8 cellular contexts compared by ENCODE assay signal in genomic region chr3:161851941-161852566, GRCh38.
DNase-seq lines count a peak whose midpoint lies in the region; ATAC-seq, FAIRE-seq and TF ChIP-seq lines count a peak whose summit lies in the region.

No MANE protein-coding gene starts in this region.

- no peak for TF ChIP-seq POLR2A in HepG2 (IDR thresholded peaks at IDR 0.05; ENCODE audit: insufficient read depth in 1 of 2, low read depth in 2 of 2, low read length in 2 of 2)

- FAIRE-seq in HepG2 (lab: Jason Lieb, UNC) (peak; percentile 63), urothelium cell line (lab: Jason Lieb, UNC) (peak; percentile 50)

- TF ChIP-seq CTCF in mammary epithelial cell (conservative IDR thresholded peaks at IDR 0.05 in 1 of 2, IDR thresholded peaks at IDR 0.05 in 1 of 2; ENCODE audit: extremely low read depth in 1 of 2, insufficient read depth in 1 of 2, low read depth in 1 of 2, low read length in 2 of 2) (peak; percentile 84 to 92), HepG2 (CRISPR knock-in tag; IDR thresholded peaks at IDR 0.05) (peak; percentile 89)

- H3K9me3 ChIP-seq in NT2/D1 (ENCODE audit: insufficient read depth, low read length) = no peaks in the 10 kb centered on the region
- no peaks in the 10 kb centered on the region for H3K9me3 ChIP-seq in mammary epithelial cell (replicated peaks; ENCODE audit: insufficient read depth, low read length)
- no peaks in the 10 kb centered on the region for H3K9me3 ChIP-seq in HepG2 (ENCODE audit: low read length)

- TF ChIP-seq EP300 in HepG2 (IDR thresholded peaks at IDR 0.05; ENCODE audit: low read depth in 2 of 2, low read length in 2 of 2) (no peak), HepG2 (CRISPR knock-in tag; IDR thresholded peaks at IDR 0.05; ENCODE audit: borderline replicate concordance) (no peak)

- H3K27me3 ChIP-seq in NT2/D1 (ENCODE audit: insufficient read depth, insufficient read length) (no peaks in the 10 kb centered on the region), mammary epithelial cell (ENCODE audit: insufficient read depth, low read length) (no peaks in the 10 kb centered on the region), HepG2 (ENCODE audit: control insufficient read depth in 1 of 2, insufficient read depth in 2 of 2, low read length in 2 of 2) (no peaks in the 10 kb centered on the region)

- TF ChIP-seq RAD21 in HepG2 (CRISPR knock-in tag; IDR thresholded peaks at IDR 0.05) = peak; percentile 59

- ATAC-seq in GM19438 (IDR thresholded peaks at IDR 0.05; ENCODE audit: low read depth, unreplicated experiment) (peak; percentile 90), HG03342 (IDR thresholded peaks at IDR 0.05; ENCODE audit: unreplicated experiment) (peak; percentile 97), HepG2 (peak; percentile 85)

- intact Hi-C loops in mammary epithelial cell (cut with micrococcal nuclease) (loop anchor here (5.0 to 10.0 kb wide), 2 partner anchors 290 to 1203 kb away; no protein-coding TSS in a partner anchor), HepG2 (cut with micrococcal nuclease; ENCODE audit: unreplicated experiment) (loop anchor here (2.0 to 5.0 kb wide), 3 partner anchors 293 to 1770 kb away; no protein-coding TSS in a partner anchor)

- H3K4me3 ChIP-seq in NT2/D1 (ENCODE audit: insufficient read length, low read depth) (no peak overlapping the region), mammary epithelial cell (replicated peaks in 1 of 3; ENCODE audit: insufficient read depth in 1 of 3, low read depth in 2 of 3, low read length in 3 of 3) (no peak overlapping the region), HepG2 (replicated peaks in 1 of 3; ENCODE audit: insufficient read depth in 1 of 3, low read depth in 2 of 3, low read length in 3 of 3) (no peak overlapping the region)

- POLR2A ChIA-PET in HepG2 (lab: Yijun Ruan, JAX) = no interaction called here

- dilution Hi-C loops in mammary epithelial cell (cut with HindIII; ENCODE audit: low sequenced_read_pairs) = loop anchor here (5.0 kb wide), 1 partner anchor 55 kb away; no protein-coding TSS in a partner anchor

- no peak overlapping the region for H3K9ac ChIP-seq in NT2/D1 (ENCODE audit: insufficient read length, low read depth)
- no peak overlapping the region for H3K9ac ChIP-seq in mammary epithelial cell (ENCODE audit: insufficient read depth, low read length)
- H3K9ac ChIP-seq in HepG2 (ENCODE audit: insufficient read depth, low read depth, low read length) = no peak overlapping the region

- DNase-seq in NCI-H2171 treated with DMSO at 0.1 percent for 48 hours (lab: John Stamatoyannopoulos, UW) (peak; percentile 14), NCI-H2171 (lab: John Stamatoyannopoulos, UW) (no peak), NT2/D1 (ENCODE audit: low read depth, low spot score) (peak; percentile 40), mammary epithelial cell (peak; percentile 29), HepG2 (ENCODE audit: low spot score) (peak; percentile 36), urothelium cell line (ENCODE audit: low spot score) (peak; percentile 36)

- in situ Hi-C loops in mammary epithelial cell (cut with MboI; ENCODE audit: low sequenced_read_pairs in 2 of 2) (no loop called here), HepG2 (cut with HindIII; ENCODE audit: extremely low pct_ligation_motif_present, low pct_unique_long_range_greater_than_20kb) (loop anchor here (25.0 kb wide), 1 partner anchor 1185 kb away; no protein-coding TSS in a partner anchor)

- 10% methylated on average over 7 of the region's 8 CpGs for WGBS in mammary epithelial cell (ENCODE audit: low coverage, missing lambda C conversion rate)
- 19% methylated on average over 5 of the region's 8 CpGs for WGBS in HepG2 (ENCODE audit: low lambda C conversion rate)

- H3K79me2 ChIP-seq in mammary epithelial cell (ENCODE audit: insufficient read depth, low read length) = no peaks in the 10 kb centered on the region
- no peaks in the 10 kb centered on the region for H3K79me2 ChIP-seq in HepG2 (ENCODE audit: insufficient read depth, low read length)

- H4K20me1 ChIP-seq in mammary epithelial cell (ENCODE audit: insufficient read depth, low read length) = no peaks in the 10 kb centered on the region
- H4K20me1 ChIP-seq in HepG2 (ENCODE audit: insufficient read depth, low read length) = no peaks in the 10 kb centered on the region

- H3K27ac ChIP-seq in mammary epithelial cell (ENCODE audit: insufficient read depth, low read depth, low read length) (no peak overlapping the region), HepG2 (ENCODE audit: extremely low read length, insufficient read depth, low read length) (no peak overlapping the region)

- H3K4me1 ChIP-seq in NT2/D1 (ENCODE audit: insufficient read depth, insufficient read length) = peaks cover 2% of the 10 kb centered on the region
- no peaks in the 10 kb centered on the region for H3K4me1 ChIP-seq in mammary epithelial cell (ENCODE audit: insufficient read depth, low read length)
- no peaks in the 10 kb centered on the region for H3K4me1 ChIP-seq in HepG2 (ENCODE audit: insufficient read depth, low read length)

- CTCF ChIA-PET in mammary epithelial cell (lab: Charles Lee; ENCODE audit: low non-redundant PET) (no interaction called here), HepG2 (lab: Yijun Ruan, JAX; ENCODE audit: low intra/inter-chr PET ratio, low total read pairs) (interaction anchor here (0.7 to 1.2 kb wide), 3 partner anchors 292 to 1638 kb away, joined by 3 read pairs; no protein-coding TSS in a partner anchor)

- H2AFZ ChIP-seq in mammary epithelial cell (ENCODE audit: low read depth, low read length) (no peak overlapping the region), HepG2 (ENCODE audit: low read length) (no peak overlapping the region)

- H3K4me2 ChIP-seq in mammary epithelial cell (ENCODE audit: insufficient read depth, low read depth, low read length) (no peak overlapping the region), HepG2 (ENCODE audit: low read depth, low read length) (no peak overlapping the region)

- BruUV-seq in mammary epithelial cell (replicated peaks; lab: Mats Ljungman, UMichigan) (no TSS peak), HepG2 (replicated peaks; lab: Mats Ljungman, UMichigan) (no TSS peak)

- H3K36me3 ChIP-seq in NT2/D1 (ENCODE audit: insufficient read depth, insufficient read length, low read length) = no peaks in the 10 kb centered on the region
- H3K36me3 ChIP-seq in mammary epithelial cell (ENCODE audit: insufficient read depth, low read length) = no peaks in the 10 kb centered on the region
- no peaks in the 10 kb centered on the region for H3K36me3 ChIP-seq in HepG2 (replicated peaks in 1 of 2; ENCODE audit: control insufficient read depth in 1 of 2, insufficient read depth in 2 of 2, low read length in 2 of 2)

TF ChIP-seq in HepG2, 621 proteins besides CTCF, POLR2A, EP300 and RAD21:
- peak; percentile 33 for TF ChIP-seq XRCC5 (optimal IDR thresholded peaks at IDR 0.05; ENCODE audit: low read length)
- TF ChIP-seq TOPORS (CRISPR knock-in tag; IDR thresholded peaks at IDR 0.05) = no peak
- TF ChIP-seq ZNF629 (CRISPR knock-in tag; conservative IDR thresholded peaks at IDR 0.05) = peak; percentile 76
- peak; percentile 88 for TF ChIP-seq STAG1 (CRISPR knock-in tag; IDR thresholded peaks at IDR 0.05)
- TF ChIP-seq SMC3 (IDR thresholded peaks at IDR 0.05; ENCODE audit: low read length) = peak; percentile 60
